In genomic region chr1:203625623-203626189, GRCh38 we compare ENCODE assay signal across 8 cellular contexts. TPM values are rescaled to one million over a fixed set of nuclear protein-coding genes. Genes with fewer than 3 reads are reported as not detected.
A peak's percentile ranks its signal among the peaks of the same experiment; 100 is the strongest.
DNase-seq lines count a peak whose midpoint lies in the region; ATAC-seq and TF ChIP-seq lines count a peak whose summit lies in the region.

No MANE protein-coding gene starts in this region.

- H3K27me3 ChIP-seq in HL-60 (ENCODE audit: insufficient read depth, poor library complexity, severe bottlenecking) (no peaks in the 10 kb centered on the region), adipocyte (replicated peaks; ENCODE audit: control insufficient read depth, insufficient read depth, low read length) (no peaks in the 10 kb centered on the region), left ventricle myocardium inferior (ENCODE audit: low read depth) (no peaks in the 10 kb centered on the region)

- peak overlapping the region; percentile 97 for H3K27ac ChIP-seq in HL-60 (replicated peaks)
- H3K27ac ChIP-seq in left ventricle myocardium inferior (replicated peaks), result peak overlapping the region; percentile 96

- H3K4me3 ChIP-seq in HL-60 (replicated peaks; ENCODE audit: insufficient read depth, low read length), result no peak overlapping the region
- H3K4me3 ChIP-seq in adipocyte (ENCODE audit: low read length), result peak overlapping the region; percentile 95
- peak overlapping the region; percentile 81 for H3K4me3 ChIP-seq in left ventricle myocardium inferior

- no peak for TF ChIP-seq CTCF in HL-60 (IDR thresholded peaks at IDR 0.05; ENCODE audit: insufficient read depth, low read length)
- peak; percentile 60 for TF ChIP-seq CTCF in left ventricle myocardium inferior (IDR thresholded peaks at IDR 0.05; ENCODE audit: borderline replicate concordance)

- H3K4me1 ChIP-seq in adipocyte (ENCODE audit: control insufficient read depth, insufficient read depth, low read length), result peaks cover 29% of the 10 kb centered on the region
- H3K4me1 ChIP-seq in left ventricle myocardium inferior, result peaks cover 59% of the 10 kb centered on the region

- H3K9ac ChIP-seq in adipocyte (ENCODE audit: low read length), result peak overlapping the region; percentile 96

- intact Hi-C loops in left ventricle myocardium inferior (cut with micrococcal nuclease), result loop anchor here (2.0 to 10.0 kb wide), 2 partner anchors 73 to 121 kb away; no protein-coding TSS in a partner anchor

- H3K36me3 ChIP-seq in adipocyte (ENCODE audit: control insufficient read depth, insufficient read depth, low read length, severe bottlenecking) (no peaks in the 10 kb centered on the region), left ventricle myocardium inferior (no peaks in the 10 kb centered on the region)

- ATAC-seq in HG03520 (IDR thresholded peaks at IDR 0.05; ENCODE audit: unreplicated experiment) (no peak), HG03135 (IDR thresholded peaks at IDR 0.05; ENCODE audit: unreplicated experiment) (no peak)

- DNase-seq in COLO668 (lab: John Stamatoyannopoulos, UW; ENCODE audit: unreplicated experiment) (peak; percentile 21), HL-60 (ENCODE audit: low read depth in 1 of 2, low spot score in 1 of 2) (peak; percentile 75 to 85), RKO (ENCODE audit: low spot score) (peak; percentile 55), adipocyte (ENCODE audit: low read depth) (peak; percentile 50), left ventricle myocardium inferior (no peak), retina (peak; percentile 53)

- H3K9me3 ChIP-seq in adipocyte (ENCODE audit: control insufficient read depth, low read length), result no peaks in the 10 kb centered on the region
- H3K9me3 ChIP-seq in left ventricle myocardium inferior (replicated peaks), result no peaks in the 10 kb centered on the region

RNA-seq across cellular contexts. Expression of gene ATP2B4, which starts 0.9 kb away (rescaled TPM):
- total RNA-seq in left ventricle myocardium inferior, result 97.7 TPM
